Comparison of ENCODE assay signal across 8 cellular contexts in genomic region chr14:64503184-64503433, GRCh38. TPM values are rescaled to one million over a fixed set of nuclear protein-coding genes. Genes with fewer than 3 reads are reported as not detected.
DNase-seq lines count a peak whose midpoint lies in the region; ATAC-seq and TF ChIP-seq lines count a peak whose summit lies in the region.

No MANE protein-coding gene starts in this region.

- H3K27ac ChIP-seq in OCI-LY7 (ENCODE audit: low read depth, low read length, poor library complexity, severe bottlenecking) (peak overlapping the region; percentile 96), ovary (peak overlapping the region; percentile 95 to 99)

- peak overlapping the region; percentile 99 for H3K4me2 ChIP-seq in OCI-LY7 (ENCODE audit: low read length)

- POLR2A ChIA-PET in OCI-LY7 (lab: Charles Lee), result interaction anchor here (0.6 to 3.1 kb wide), 8 partner anchors 12 to 868 kb away, joined by 3 to 13 read pairs (median 4); partner anchors contain the start of gene MTHFD1

- ATAC-seq in GM21526 (IDR thresholded peaks at IDR 0.05; ENCODE audit: low FRiP score, unreplicated experiment), result peak; percentile 6
- no peak for ATAC-seq in GM19452 (IDR thresholded peaks at IDR 0.05; ENCODE audit: unreplicated experiment)

- peak overlapping the region; percentile 67 for H2AFZ ChIP-seq in OCI-LY7 (ENCODE audit: low read length)

- H3K4me1 ChIP-seq in OCI-LY7 (ENCODE audit: insufficient read depth, low read length, poor library complexity, severe bottlenecking) (peaks cover 51% of the 10 kb centered on the region), ovary (ENCODE audit: insufficient read depth) (peaks cover 10% of the 10 kb centered on the region)

- BruUV-seq in OCI-LY7 (replicated peaks; lab: Mats Ljungman, UMichigan), result no TSS peak

- no peaks in the 10 kb centered on the region for H3K9me2 ChIP-seq in OCI-LY7 (ENCODE audit: insufficient read depth, low read length)

- DNase-seq in OCI-LY7 (ENCODE audit: low spot score) (no peak), epithelial cell of proximal tubule (ENCODE audit: low read depth) (no peak), ovary (peak in 2 of 5 donors; percentile 66 to 75), Ammon's horn (ENCODE audit: low spot score) (no peak), DMS153 (lab: John Stamatoyannopoulos, UW) (no peak)
- DNase-seq in activated CD4-positive, alpha-beta T cell treated with anti-CD3 and anti-CD28 coated beads for 48 hours, result no peak

- peak overlapping the region; percentile 87 for H3K4me3 ChIP-seq in OCI-LY7 (ENCODE audit: low read depth, low read length, poor library complexity, severe bottlenecking)
- peak overlapping the region; percentile 68 for H3K4me3 ChIP-seq in epithelial cell of proximal tubule (ENCODE audit: low read depth, low read length)
- peak overlapping the region; percentile 89 for H3K4me3 ChIP-seq in ovary

- intact Hi-C loops in OCI-LY7 (cut with micrococcal nuclease; ENCODE audit: unreplicated experiment) (loop anchor here (2.0 to 10.0 kb wide), 4 partner anchors 114 to 778 kb away; partner anchors contain the start of genes MTHFD1, SGPP1 and SYNE2), ovary (cut with DNase I) (loop anchor here in 1 of 4 donors (10.0 kb wide), 1 partner anchor 158 kb away; no protein-coding TSS in a partner anchor)

- H3K9me3 ChIP-seq in OCI-LY7 (ENCODE audit: low read length) (no peaks in the 10 kb centered on the region), ovary (no peaks in the 10 kb centered on the region)

- TF ChIP-seq POLR2A in ovary (IDR thresholded peaks at IDR 0.05), result no peak

- TF ChIP-seq EP300 in ovary (IDR thresholded peaks at IDR 0.05), result no peak

- 0% methylated on average over 21 of the region's 21 CpGs for WGBS in ovary, 3 donors

- peaks cover 28% of the 10 kb centered on the region for H4K20me1 ChIP-seq in OCI-LY7 (ENCODE audit: insufficient read depth, low read length)

- no peaks in the 10 kb centered on the region for H3K27me3 ChIP-seq in ovary

- TF ChIP-seq CTCF in OCI-LY7 (conservative IDR thresholded peaks at IDR 0.05; ENCODE audit: low read length), result no peak
- TF ChIP-seq CTCF in epithelial cell of proximal tubule (conservative IDR thresholded peaks at IDR 0.05; ENCODE audit: low read depth, low read length), result no peak
- TF ChIP-seq CTCF in ovary (IDR thresholded peaks at IDR 0.05), result no peak

- H3K79me2 ChIP-seq in OCI-LY7 (ENCODE audit: insufficient read depth, low read depth, low read length), result peaks cover 77% of the 10 kb centered on the region

- H3K36me3 ChIP-seq in OCI-LY7 (ENCODE audit: insufficient read depth, low read length) (peaks cover 17% of the 10 kb centered on the region), ovary (no peaks in the 10 kb centered on the region)

- CTCF ChIA-PET in OCI-LY7 (lab: Charles Lee; ENCODE audit: unreplicated experiment), result interaction anchor here (1.0 to 1.1 kb wide), 2 partner anchors 8 to 12 kb away, joined by 3 to 4 read pairs; no protein-coding TSS in a partner anchor

RNA-seq across cellular contexts. Expression of gene ZBTB25, which starts 0.5 kb away (rescaled TPM):
- total RNA-seq in OCI-LY7 (2014; rRNA removed; shearing (Covaris generic)), result 16.1 and 18.4 TPM in 2 replicates
- total RNA-seq in OCI-LY7 (2022) (35.4 and 37.1 TPM in 2 replicates), epithelial cell of proximal tubule (2.4 and 2.6 TPM in 2 replicates), ovary (10 to 100 TPM; 10.2 to 22.6 (median 13.9) TPM)
- 10 to 100 TPM in 1 of 2 donors, 1 to 10 TPM in 1; 3.5 to 12.3 TPM for polyA plus RNA-seq in ovary

RNA-seq across cellular contexts. Expression of gene ZBTB1, which starts 1.5 kb away (rescaled TPM):
- 34.1 and 41.2 TPM in 2 replicates for total RNA-seq in OCI-LY7 (2014; rRNA removed; shearing (Covaris generic))
- 47.5 and 49.5 TPM in 2 replicates for total RNA-seq in OCI-LY7 (2022)
- 20.8 and 26.7 TPM in 2 replicates for total RNA-seq in epithelial cell of proximal tubule
- total RNA-seq in ovary, result 10 to 100 TPM; 30.6 to 35.8 (median 34.6) TPM
- 10 to 100 TPM; 13.0 to 28.3 TPM for polyA plus RNA-seq in ovary

RNA-seq across cellular contexts. Expression of gene HSPA2, which starts 37.4 kb away (rescaled TPM):
- total RNA-seq in OCI-LY7 (2014; rRNA removed; shearing (Covaris generic)), result 0.54 and 0.57 TPM in 2 replicates
- total RNA-seq in OCI-LY7 (2022) (0.33 and 0.36 TPM in 2 replicates), epithelial cell of proximal tubule (23.9 and 25.6 TPM in 2 replicates), ovary (10 to 100 TPM in 3 of 7 donors, 1 to 10 TPM in 4; 5.1 to 49.7 (median 9.9) TPM)
- polyA plus RNA-seq in ovary, result 1 to 10 TPM; 6.2 to 8.4 TPM

RNA-seq across cellular contexts. Expression of gene AKAP5, which starts 37.8 kb away (rescaled TPM):
- total RNA-seq in OCI-LY7 (2014; rRNA removed; shearing (Covaris generic)), result 0.31 and 0.92 TPM in 2 replicates
- total RNA-seq in OCI-LY7 (2022), result 0.57 TPM in 2 replicates
- total RNA-seq in epithelial cell of proximal tubule, result 0.69 and 2.2 TPM in 2 replicates
- 1 to 10 TPM in 1 of 7 donors, under 1 TPM in 6; 0.12 to 1.7 (median 0.56) TPM for total RNA-seq in ovary
- under 1 TPM; 0.16 to 0.83 TPM for polyA plus RNA-seq in ovary

RNA-seq across cellular contexts. Expression of gene PPP1R36, which starts 46.7 kb away (rescaled TPM):
- 1.2 TPM in 1 of 2 replicates, not detected in the other for total RNA-seq in OCI-LY7 (2014; rRNA removed; shearing (Covaris generic))
- total RNA-seq in OCI-LY7 (2022), result not detected in 2 replicates
- 0.12 and 1.8 TPM in 2 replicates for total RNA-seq in epithelial cell of proximal tubule
- total RNA-seq in ovary, result 1 to 10 TPM in 1 of 7 donors, under 1 TPM in 4, not detected in 2; 0.27 to 6.7 (median 0.48) TPM
- under 1 TPM; 0.24 to 0.68 TPM for polyA plus RNA-seq in ovary
